Comparison of ENCODE assay signal across 29 cellular contexts in the genomic region with DNA sequence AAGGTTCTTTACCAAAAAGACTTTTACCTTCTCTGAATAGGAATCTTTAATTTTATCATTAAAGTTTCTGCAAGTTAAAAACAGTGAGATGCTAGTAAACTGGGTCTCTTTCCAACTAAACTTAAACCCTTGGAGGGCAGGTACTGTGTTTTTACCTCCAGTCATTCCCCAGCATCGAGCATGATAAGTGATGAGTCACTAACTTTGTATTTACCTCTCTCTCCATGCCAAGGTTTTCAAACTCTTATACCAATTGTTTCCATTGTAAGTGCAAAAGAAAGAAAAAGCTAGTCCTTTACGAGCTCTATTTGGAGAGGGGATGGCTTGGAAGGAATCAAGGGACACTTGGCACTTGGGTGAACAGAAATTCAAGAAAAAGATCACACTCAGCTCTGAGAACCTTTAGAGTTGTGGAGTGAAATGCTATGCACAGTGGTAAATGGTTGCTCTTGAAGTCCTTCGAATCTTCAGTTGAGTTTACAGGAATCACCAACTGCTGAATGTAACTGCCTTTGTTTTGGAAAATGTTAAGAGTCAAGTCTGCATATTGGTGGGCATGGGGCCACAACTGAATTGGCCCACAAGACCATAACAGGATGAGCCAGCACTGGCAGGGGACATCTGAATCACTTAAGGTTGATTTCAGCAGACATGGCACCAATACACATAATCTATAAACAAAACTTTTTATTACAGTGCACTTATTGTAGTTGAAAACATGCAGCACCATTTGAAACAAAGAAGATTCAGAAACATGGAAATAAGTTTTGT. TPM values are rescaled to one million over a fixed set of nuclear protein-coding genes. Genes with fewer than 3 reads are reported as not detected.
DNase-seq lines count a peak whose midpoint lies in the region; ATAC-seq, FAIRE-seq and TF ChIP-seq lines count a peak whose summit lies in the region.
"Had no signal": no experiment of that assay in that cellular context is flagged by ENCODE, and none has a peak within 500 bp of the region (broad histone marks: within the 10 kb centered on the region; RNA-seq: fewer than 3 reads in every experiment).

No MANE protein-coding gene starts in this region.

- FAIRE-seq in endothelial cell of umbilical vein (lab: Jason Lieb, UNC): no peak
- FAIRE-seq: G401.6, GM18507, islet of Langerhans had no signal

- TF ChIP-seq POLR2A in endothelial cell of umbilical vein (IDR thresholded peaks at IDR 0.05; ENCODE audit: low read depth, low read length): no peak

- H3K4me2 ChIP-seq in endothelial cell of umbilical vein (ENCODE audit: insufficient read depth, low read length): no peak overlapping the region

- H3K9me1 ChIP-seq in endothelial cell of umbilical vein (replicated peaks; ENCODE audit: control insufficient read depth, extremely low read depth, insufficient read depth, low read length): no peaks in the 10 kb centered on the region

- H3K4me3 ChIP-seq in RWPE2 (ENCODE audit: severe bottlenecking): no peak overlapping the region
- no peak overlapping the region for H3K4me3 ChIP-seq in endothelial cell of umbilical vein (replicated peaks in 1 of 3; ENCODE audit: insufficient read depth in 1 of 3, low read depth in 1 of 3, low read length in 3 of 3)
- H3K4me3 ChIP-seq in thoracic aorta: no peak overlapping the region
- H3K4me3 ChIP-seq: lower lobe of right lung, prostate gland, SJCRH30, thyroid gland had no signal

- DNase-seq in stimulated activated naive CD8-positive, alpha-beta T cell treated with anti-CD3 and anti-CD28 coated beads, Interleukin-15, Interleukin-2, amounts not matched to agents 100 U/mL and 50 U/mL, for 24 hours: no peak
- no peak for DNase-seq in stimulated activated naive CD8-positive, alpha-beta T cell treated with anti-CD3 and anti-CD28 coated beads, Interleukin-15, amount 100 ng/mL, for 72 hours
- DNase-seq in RWPE2 (ENCODE audit: low spot score) (no peak), endothelial cell of umbilical vein (ENCODE audit: low read depth, low spot score) (no peak), thoracic aorta (ENCODE audit: low spot score) (no peak)
- DNase-seq: activated naive CD4-positive, alpha-beta T cell treated with Interleukin-2 at 50 U/mL for 16 hours; activated T-cell treated with anti-CD3 and anti-CD28 coated beads, Interleukin-2, amount 50 U/mL, for 1 hour; anterior cingulate cortex; CD4-positive, alpha-beta T cell; cerebellar nuclear complex; foreskin melanocyte; hippocampal formation; lower lobe of right lung; NCI-H1048; NCI-H2029; NCI-H2227 treated with DMSO at 0.1 percent for 48 hours; SJCRH30; stimulated activated CD4-positive, alpha-beta T cell treated with anti-CD3 and anti-CD28 coated beads, Interleukin-2, amount 100 ng/mL, for 24 hours; stimulated activated naive B cell treated with anti-CD40 and anti-IgM and Interleukin-4, amounts not matched to agents 10 μg/mL and 1 μg/mL and 100 μg/mL, for 72 hours; T-helper 1 cell; thyroid gland had no signal

- ATAC-seq in stimulated activated naive CD8-positive, alpha-beta T cell treated with anti-CD3 and anti-CD28 coated beads, Interleukin-15, Interleukin-2, amounts not matched to agents 100 U/mL and 50 U/mL, for 24 hours: peak; percentile 61
- no peak for ATAC-seq in stimulated activated naive CD8-positive, alpha-beta T cell treated with anti-CD3 and anti-CD28 coated beads, Interleukin-15, amount 100 ng/mL, for 72 hours
- peak; percentile 71; the same call in 2 of the 3 replicates for ATAC-seq in RWPE2 (ENCODE audit: low read depth)
- no peak for ATAC-seq in thoracic aorta (ENCODE audit: insufficient number of reproducible peaks, low FRiP score, low read depth)
- ATAC-seq in GM18867 (IDR thresholded peaks at IDR 0.05; ENCODE audit: unreplicated experiment): no peak
- ATAC-seq in HG03095 (IDR thresholded peaks at IDR 0.05; ENCODE audit: unreplicated experiment): no peak
- no peak for ATAC-seq in GM21737 (IDR thresholded peaks at IDR 0.05; ENCODE audit: unreplicated experiment)
- ATAC-seq: HCT116; lower lobe of right lung; stimulated activated naive B cell treated with anti-CD40 and anti-IgM and Interleukin-4, amounts not matched to agents 10 μg/mL and 1 μg/mL and 100 μg/mL, for 72 hours had no signal

- no peaks in the 10 kb centered on the region for H3K4me1 ChIP-seq in RWPE2 (ENCODE audit: insufficient read depth, poor library complexity, severe bottlenecking)
- H3K4me1 ChIP-seq in endothelial cell of umbilical vein (ENCODE audit: control insufficient read depth, extremely low read depth, insufficient read depth, low read length): no peaks in the 10 kb centered on the region
- H3K4me1 ChIP-seq in thoracic aorta (ENCODE audit: control insufficient read depth in 1 of 2, low read depth in 2 of 2): peaks cover 10 to 17% of the 10 kb centered on the region in 2 donors
- H3K4me1 ChIP-seq: lower lobe of right lung, prostate gland, SJCRH30, thyroid gland had no signal

- peak overlapping the region in 1 of 2 donors; percentile 10 for H3K27ac Mint-ChIP-seq in stimulated activated naive CD8-positive, alpha-beta T cell treated with anti-CD3 and anti-CD28 coated beads, Interleukin-15, amount 100 ng/mL, for 72 hours
- H3K27ac Mint-ChIP-seq: stimulated activated naive B cell treated with anti-CD40 and anti-IgM and Interleukin-4, amounts not matched to agents 10 μg/mL and 1 μg/mL and 100 μg/mL, for 72 hours had no signal

- H3K27ac ChIP-seq in RWPE2 (ENCODE audit: poor library complexity, severe bottlenecking): no peak overlapping the region
- H3K27ac ChIP-seq in endothelial cell of umbilical vein (ENCODE audit: insufficient read depth, low read depth, low read length): no peak overlapping the region
- peak overlapping the region; percentile 19 to 30 for H3K27ac ChIP-seq in thoracic aorta
- H3K27ac ChIP-seq: lower lobe of right lung, prostate gland, SJCRH30, thyroid gland had no signal

- BruUV-seq in endothelial cell of umbilical vein (replicated peaks; lab: Mats Ljungman, UMichigan): no TSS peak

- H3K9me3 ChIP-seq in RWPE2 (ENCODE audit: severe bottlenecking) (no peaks in the 10 kb centered on the region), endothelial cell of umbilical vein (replicated peaks; ENCODE audit: control insufficient read depth, insufficient read depth, low read length) (no peaks in the 10 kb centered on the region), thoracic aorta (no peaks in the 10 kb centered on the region)
- H3K9me3 ChIP-seq: lower lobe of right lung, prostate gland, SJCRH30, thyroid gland had no signal

- H3K9ac ChIP-seq in endothelial cell of umbilical vein (replicated peaks; ENCODE audit: extremely low read depth, insufficient read depth, low read length): no peak overlapping the region

- H4K20me1 ChIP-seq in endothelial cell of umbilical vein (replicated peaks; ENCODE audit: control insufficient read depth, extremely low read depth, insufficient read depth, low read length): no peaks in the 10 kb centered on the region

- POLR2A ChIA-PET in endothelial cell of umbilical vein (lab: Charles Lee): no interaction called here

- H3K36me3 ChIP-seq in RWPE2 (ENCODE audit: low read depth): no peaks in the 10 kb centered on the region
- peaks cover 0 to 9% of the 10 kb centered on the region in 2 experiments for H3K36me3 ChIP-seq in endothelial cell of umbilical vein (ENCODE audit: control insufficient read depth in 2 of 2, extremely low read depth in 1 of 2, insufficient read depth in 2 of 2, low read length in 2 of 2)
- peaks cover 2% of the 10 kb centered on the region for H3K36me3 ChIP-seq in thoracic aorta
- H3K36me3 ChIP-seq: prostate gland, SJCRH30 had no signal

- no peaks in the 10 kb centered on the region for H3K79me2 ChIP-seq in endothelial cell of umbilical vein (ENCODE audit: control insufficient read depth, insufficient read depth, low read length)

- H3K4me1 Mint-ChIP-seq in stimulated activated naive CD8-positive, alpha-beta T cell treated with anti-CD3 and anti-CD28 coated beads, Interleukin-15, amount 100 ng/mL, for 72 hours: peaks cover 7% of the 10 kb centered on the region
- H3K4me1 Mint-ChIP-seq: stimulated activated naive B cell treated with anti-CD40 and anti-IgM and Interleukin-4, amounts not matched to agents 10 μg/mL and 1 μg/mL and 100 μg/mL, for 72 hours had no signal

- no peaks in the 10 kb centered on the region for H3K27me3 Mint-ChIP-seq in stimulated activated naive CD8-positive, alpha-beta T cell treated with anti-CD3 and anti-CD28 coated beads, Interleukin-15, amount 100 ng/mL, for 72 hours
- H3K27me3 Mint-ChIP-seq: CD4-positive, alpha-beta T cell; stimulated activated naive B cell treated with anti-CD40 and anti-IgM and Interleukin-4, amounts not matched to agents 10 μg/mL and 1 μg/mL and 100 μg/mL, for 72 hours had no signal

- dilution Hi-C loops in endothelial cell of umbilical vein (cut with MboI; ENCODE audit: extremely low pct_ligation_motif_present, low sequenced_read_pairs): no loop called here

- H3K27me3 ChIP-seq in RWPE2 (ENCODE audit: insufficient read depth, poor library complexity, severe bottlenecking) (no peaks in the 10 kb centered on the region), endothelial cell of umbilical vein (ENCODE audit: control insufficient read depth in 2 of 2, insufficient read depth in 2 of 2, low read length in 2 of 2) (no peaks in the 10 kb centered on the region), thoracic aorta (replicated peaks; ENCODE audit: insufficient read depth) (no peaks in the 10 kb centered on the region)
- H3K27me3 ChIP-seq: SJCRH30, thyroid gland had no signal

- CTCF ChIA-PET in endothelial cell of umbilical vein (lab: Charles Lee): interaction anchor here (1.3 kb wide), 1 partner anchor 140 kb away, joined by 3 read pairs; a partner anchor contains a TSS

- intact Hi-C loops in endothelial cell of umbilical vein (cut with micrococcal nuclease): no loop called here

- no peak overlapping the region for H2AFZ ChIP-seq in endothelial cell of umbilical vein (ENCODE audit: low read depth, low read length)

- peaks cover 0 to 12% of the 10 kb centered on the region in 2 donors for H3K9me3 Mint-ChIP-seq in stimulated activated naive CD8-positive, alpha-beta T cell treated with anti-CD3 and anti-CD28 coated beads, Interleukin-15, amount 100 ng/mL, for 72 hours
- H3K9me3 Mint-ChIP-seq: CD4-positive, alpha-beta T cell had no signal

- H3K4me3 Mint-ChIP-seq in stimulated activated naive CD8-positive, alpha-beta T cell treated with anti-CD3 and anti-CD28 coated beads, Interleukin-15, amount 100 ng/mL, for 72 hours: no peak overlapping the region
- H3K4me3 Mint-ChIP-seq: CD4-positive, alpha-beta T cell; stimulated activated naive B cell treated with anti-CD40 and anti-IgM and Interleukin-4, amounts not matched to agents 10 μg/mL and 1 μg/mL and 100 μg/mL, for 72 hours had no signal

- TF ChIP-seq CTCF in RWPE2 (IDR thresholded peaks at IDR 0.05; ENCODE audit: poor library complexity, severe bottlenecking) (no peak), endothelial cell of umbilical vein (IDR thresholded peaks at IDR 0.05; ENCODE audit: extremely low read depth in 1 of 2, insufficient read depth in 1 of 2, low read depth in 1 of 2, low read length in 2 of 2) (no peak), thoracic aorta (IDR thresholded peaks at IDR 0.05) (no peak)

RNA-seq across cellular contexts. Expression of a gene that starts 8.3 kb away (rescaled TPM):
- total RNA-seq in endothelial cell of umbilical vein (6.4 and 6.5 TPM in 2 replicates), thoracic aorta (1 to 10 TPM; 2.0 to 5.3 TPM)
- polyA plus RNA-seq in endothelial cell of umbilical vein: 2.6 and 3.7 TPM in 2 replicates
- 3.7 and 4.4 TPM in 2 replicates for polyA plus RNA-seq in endothelial cell of umbilical vein (2011; cell fraction: cytosol; rRNA removed)
- 3.7 and 4.3 TPM in 2 replicates for polyA plus RNA-seq in endothelial cell of umbilical vein (2011; cell fraction: nucleus; rRNA removed)
- 4.6 and 6.5 TPM in 2 replicates for polyA plus RNA-seq in endothelial cell of umbilical vein (2012)
- polyA minus RNA-seq in endothelial cell of umbilical vein: 3.3 and 3.8 TPM in 2 replicates
- 0.41 TPM for polyA minus RNA-seq in endothelial cell of umbilical vein (2011; cell fraction: cytosol; rRNA and poly(A)+ RNA removed)
- 4.4 and 4.6 TPM in 2 replicates for polyA minus RNA-seq in endothelial cell of umbilical vein (2011; cell fraction: nucleus; rRNA and poly(A)+ RNA removed)

RNA-seq across cellular contexts. Expression of a gene that starts 19.5 kb away (rescaled TPM):
- total RNA-seq in endothelial cell of umbilical vein (17.1 and 24.9 TPM in 2 replicates), thoracic aorta (1 to 10 TPM; 7.9 to 9.2 TPM)
- polyA plus RNA-seq in endothelial cell of umbilical vein: 3.5 and 6.0 TPM in 2 replicates
- polyA plus RNA-seq in endothelial cell of umbilical vein (2011; cell fraction: cytosol; rRNA removed): 12.1 and 14.0 TPM in 2 replicates
- 5.2 and 8.8 TPM in 2 replicates for polyA plus RNA-seq in endothelial cell of umbilical vein (2011; cell fraction: nucleus; rRNA removed)
- 23.9 and 31.8 TPM in 2 replicates for polyA plus RNA-seq in endothelial cell of umbilical vein (2012)
- 1.9 and 2.3 TPM in 2 replicates for polyA minus RNA-seq in endothelial cell of umbilical vein
- 3.1 TPM for polyA minus RNA-seq in endothelial cell of umbilical vein (2011; cell fraction: cytosol; rRNA and poly(A)+ RNA removed)
- polyA minus RNA-seq in endothelial cell of umbilical vein (2011; cell fraction: nucleus; rRNA and poly(A)+ RNA removed): 2.4 and 3.6 TPM in 2 replicates

Comparison
In these comparisons a context has a peak if more than half of its experiments do, and no peak if none do; other contexts are left out.
1. ATAC-seq: peak in stimulated activated naive CD8-positive, alpha-beta T cell treated with anti-CD3 and anti-CD28 coated beads, Interleukin-15, Interleukin-2, amounts not matched to agents 100 U/mL and 50 U/mL, for 24 hours (single experiment) and RWPE2 (single experiment); none in stimulated activated naive CD8-positive, alpha-beta T cell treated with anti-CD3 and anti-CD28 coated beads, Interleukin-15, amount 100 ng/mL, for 72 hours (single experiment), thoracic aorta (single experiment), GM18867 (single experiment), HG03095 (single experiment) and GM21737 (single experiment).
2. H3K27ac ChIP-seq: peak in thoracic aorta (2 of 2); none in RWPE2 (single experiment) and endothelial cell of umbilical vein (single experiment).